In the genomic region with DNA sequence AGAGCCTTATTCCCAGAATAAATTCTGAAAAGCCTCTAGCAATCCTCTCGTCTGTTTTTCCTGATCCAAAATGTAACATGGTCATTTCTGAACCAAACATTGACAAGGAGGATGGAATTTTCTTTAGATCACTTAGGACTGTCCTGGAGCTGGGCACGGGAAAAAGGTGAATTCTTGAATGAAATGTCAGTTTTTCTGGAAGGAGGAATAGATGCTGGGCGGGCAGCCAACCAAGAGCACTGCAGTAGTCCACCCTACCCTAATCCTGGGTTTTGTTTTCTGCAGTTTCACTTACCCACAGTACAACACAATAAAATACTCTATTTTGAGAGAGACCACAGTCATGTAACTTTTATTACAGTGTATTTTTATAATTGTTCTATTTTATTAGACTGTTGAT, we compare ENCODE assay signal across 2 cellular contexts.
TF ChIP-seq lines count a peak whose summit lies in the region.

No MANE protein-coding gene starts in this region.

TF ChIP-seq in A549, 52 proteins besides CTCF, POLR2A, EP300 and RAD21:
- TF ChIP-seq PHF8 (IDR thresholded peaks at IDR 0.05; ENCODE audit: borderline replicate concordance, low read depth) = no peak
- no peak for TF ChIP-seq HOXB5 (CRISPR knock-in tag; IDR thresholded peaks at IDR 0.05)
- TF ChIP-seq, protein P1, sequence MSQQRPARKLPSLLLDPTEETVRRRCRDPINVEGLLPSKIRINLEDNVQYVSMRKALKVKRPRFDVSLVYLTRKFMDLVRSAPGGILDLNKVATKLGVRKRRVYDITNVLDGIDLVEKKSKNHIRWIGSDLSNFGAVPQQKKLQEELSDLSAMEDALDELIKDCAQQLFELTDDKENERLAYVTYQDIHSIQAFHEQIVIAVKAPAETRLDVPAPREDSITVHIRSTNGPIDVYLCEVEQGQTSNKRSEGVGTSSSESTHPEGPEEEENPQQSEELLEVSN (IDR thresholded peaks at IDR 0.05; ENCODE audit: borderline replicate concordance, low read depth) = no peak
- TF ChIP-seq ZSCAN20 (CRISPR knock-in tag; IDR thresholded peaks at IDR 0.05) = no peak
- no peak for TF ChIP-seq BHLHE40 (IDR thresholded peaks at IDR 0.05; ENCODE audit: low read depth, low read length)
- TF ChIP-seq HOXA7 (CRISPR knock-in tag; IDR thresholded peaks at IDR 0.05) = no peak
- no peak for TF ChIP-seq NPAS2 (CRISPR knock-in tag; IDR thresholded peaks at IDR 0.05; ENCODE audit: borderline replicate concordance)
- TF ChIP-seq SREBF2 (IDR thresholded peaks at IDR 0.05) = no peak
- TF ChIP-seq GATA3 (IDR thresholded peaks at IDR 0.05; ENCODE audit: borderline replicate concordance) = no peak
- no peak for TF ChIP-seq USF2 (IDR thresholded peaks at IDR 0.05)
- no peak for TF ChIP-seq TP53 (CRISPR knock-in tag; IDR thresholded peaks at IDR 0.05)
- TF ChIP-seq CBX2 (IDR thresholded peaks at IDR 0.05; ENCODE audit: borderline replicate concordance, low read depth) = no peak
- TF ChIP-seq, protein P2, sequence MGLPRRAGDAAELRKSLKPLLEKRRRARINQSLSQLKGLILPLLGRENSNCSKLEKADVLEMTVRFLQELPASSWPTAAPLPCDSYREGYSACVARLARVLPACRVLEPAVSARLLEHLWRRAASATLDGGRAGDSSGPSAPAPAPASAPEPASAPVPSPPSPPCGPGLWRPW (IDR thresholded peaks at IDR 0.05) = no peak
- no peak for TF ChIP-seq CEBPB (IDR thresholded peaks at IDR 0.05)
- TF ChIP-seq FOSL2 (IDR thresholded peaks at IDR 0.05) = no peak
- TF ChIP-seq FOSL2 (CRISPR knock-in tag; IDR thresholded peaks at IDR 0.05) = no peak
- TF ChIP-seq ZNF302 (CRISPR knock-in tag; IDR thresholded peaks at IDR 0.05) = no peak
- TF ChIP-seq CHD2 (IDR thresholded peaks at IDR 0.05; ENCODE audit: low read length, partially characterized antibody) = no peak
- no peak for TF ChIP-seq ELK1 (IDR thresholded peaks at IDR 0.05; ENCODE audit: low read depth, low read length)
- TF ChIP-seq, protein P3, sequence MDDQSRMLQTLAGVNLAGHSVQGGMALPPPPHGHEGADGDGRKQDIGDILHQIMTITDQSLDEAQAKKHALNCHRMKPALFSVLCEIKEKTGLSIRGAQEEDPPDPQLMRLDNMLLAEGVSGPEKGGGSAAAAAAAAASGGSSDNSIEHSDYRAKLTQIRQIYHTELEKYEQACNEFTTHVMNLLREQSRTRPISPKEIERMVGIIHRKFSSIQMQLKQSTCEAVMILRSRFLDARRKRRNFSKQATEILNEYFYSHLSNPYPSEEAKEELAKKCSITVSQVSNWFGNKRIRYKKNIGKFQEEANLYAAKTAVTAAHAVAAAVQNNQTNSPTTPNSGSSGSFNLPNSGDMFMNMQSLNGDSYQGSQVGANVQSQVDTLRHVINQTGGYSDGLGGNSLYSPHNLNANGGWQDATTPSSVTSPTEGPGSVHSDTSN (IDR thresholded peaks at IDR 0.05) = no peak
- TF ChIP-seq BCL3 (IDR thresholded peaks at IDR 0.05) = no peak

TF ChIP-seq in IMR-90, 13 proteins besides CTCF, POLR2A, EP300 and RAD21:
- TF ChIP-seq MXI1 (IDR thresholded peaks at IDR 0.05; ENCODE audit: borderline replicate concordance, low read depth, low read length) = no peak
- TF ChIP-seq CEBPB (IDR thresholded peaks at IDR 0.05; ENCODE audit: low read depth, low read length) = no peak
- TF ChIP-seq MAZ (IDR thresholded peaks at IDR 0.05; ENCODE audit: borderline replicate concordance, low read depth, low read length) = no peak
- no peak for TF ChIP-seq SMC3 (IDR thresholded peaks at IDR 0.05; ENCODE audit: low read depth, low read length)
- no peak for TF ChIP-seq RFX5 (IDR thresholded peaks at IDR 0.05; ENCODE audit: low read depth, low read length)
- TF ChIP-seq BHLHE40 (IDR thresholded peaks at IDR 0.05; ENCODE audit: low read depth, low read length) = no peak
